16 cellular contexts compared by ENCODE assay signal in genomic region chr4:1969928-1970723, GRCh38. TPM values are rescaled to one million over a fixed set of nuclear protein-coding genes. Genes with fewer than 3 reads are reported as not detected.
DNase-seq lines count a peak whose midpoint lies in the region; ATAC-seq and TF ChIP-seq lines count a peak whose summit lies in the region.
"Had no signal": no experiment of that assay in that cellular context is flagged by ENCODE, and none has a peak within 500 bp of the region (broad histone marks: within the 10 kb centered on the region; RNA-seq: fewer than 3 reads in every experiment).

No MANE protein-coding gene starts in this region.

- H3K9me3 ChIP-seq in CD4-positive, alpha-beta T cell (ENCODE audit: control insufficient read depth, low read length): no peaks in the 10 kb centered on the region
- no peaks in the 10 kb centered on the region for H3K9me3 ChIP-seq in H9 (ENCODE audit: control insufficient read depth, low read depth, low read length)
- H3K9me3 ChIP-seq: colonic mucosa, HAP-1 had no signal

- CTCF ChIA-PET in CD4-positive, alpha-beta T cell (lab: Charles Lee): no interaction called here

- H4K8ac ChIP-seq in H9 (replicated peaks; ENCODE audit: insufficient read length, low read depth, low read length): no peak overlapping the region

- H3K36me3 Mint-ChIP-seq in CD4-positive, alpha-beta T cell (ENCODE audit: low read depth): peaks cover 56% of the 10 kb centered on the region
- H3K36me3 Mint-ChIP-seq in H9 (ENCODE audit: insufficient read depth in 1 of 3, low read depth in 3 of 3): peaks cover 18 to 73% (median 72%) of the 10 kb centered on the region in 3 experiments; a peak in 6 of 7 replicates
- H3K36me3 Mint-ChIP-seq in central memory CD8-positive, alpha-beta T cell (ENCODE audit: insufficient read depth): peaks cover 10% of the 10 kb centered on the region
- H3K36me3 Mint-ChIP-seq in nephron progenitor cell (ENCODE audit: low read depth): peaks cover 89% of the 10 kb centered on the region

- no peak overlapping the region for H2BK15ac ChIP-seq in H9 (ENCODE audit: low read depth, low read length)

- H3K27ac ChIP-seq in CD4-positive, alpha-beta T cell (ENCODE audit: low read depth, low read length): no peak overlapping the region
- H3K27ac ChIP-seq in H9 (ENCODE audit: insufficient read length, low read depth, low read length): no peak overlapping the region
- no peak overlapping the region for H3K27ac ChIP-seq in caudate nucleus (ENCODE audit: low read depth, low read length)
- H3K27ac ChIP-seq: colonic mucosa had no signal

- no peaks in the 10 kb centered on the region for H3K9me3 Mint-ChIP-seq in CD4-positive, alpha-beta T cell
- H3K9me3 Mint-ChIP-seq in H9 (no peaks in the 10 kb centered on the region), nephron progenitor cell (peaks cover 2% of the 10 kb centered on the region)
- H3K9me3 Mint-ChIP-seq in central memory CD8-positive, alpha-beta T cell: no peaks in the 10 kb centered on the region
- H3K9me3 Mint-ChIP-seq: activated CD4-positive, alpha-beta memory T cell treated with anti-CD3 and anti-CD28 coated beads, Interleukin-2, amount 10 ng/mL, durations not matched to agents 7 days and 5 days; stimulated activated naive CD8-positive, alpha-beta T cell treated with anti-CD3 and anti-CD28 coated beads, Interleukin-15, Interleukin-2, amounts not matched to agents 100 ng/mL and 50 ng/mL, for 24 hours had no signal

- H3K14ac ChIP-seq in H9 (ENCODE audit: insufficient read depth, low read length): no peak overlapping the region

- H3K56ac ChIP-seq in H9 (ENCODE audit: insufficient read length, low read depth, low read length): no peak overlapping the region

- H3K4me1 ChIP-seq in H9 (ENCODE audit: insufficient read depth, low read length): no peaks in the 10 kb centered on the region
- H3K4me1 ChIP-seq: colonic mucosa, HAP-1 had no signal

- no peak overlapping the region for H3K4me2 ChIP-seq in H9 (ENCODE audit: insufficient read depth, insufficient read length, low read length)

- no peak overlapping the region for H2AFZ ChIP-seq in H9 (ENCODE audit: low read length)

- no peaks in the 10 kb centered on the region for H3K4me1 Mint-ChIP-seq in CD4-positive, alpha-beta T cell (ENCODE audit: low read depth)
- H3K4me1 Mint-ChIP-seq in H9 (no peaks in the 10 kb centered on the region), nephron progenitor cell (no peaks in the 10 kb centered on the region)
- H3K4me1 Mint-ChIP-seq in central memory CD8-positive, alpha-beta T cell: no peaks in the 10 kb centered on the region
- H3K4me1 Mint-ChIP-seq: activated CD4-positive, alpha-beta memory T cell treated with anti-CD3 and anti-CD28 coated beads, Interleukin-2, amount 10 ng/mL, durations not matched to agents 7 days and 5 days had no signal

- no peaks in the 10 kb centered on the region for H3K27me3 Mint-ChIP-seq in CD4-positive, alpha-beta T cell
- no peaks in the 10 kb centered on the region for H3K27me3 Mint-ChIP-seq in H9 (ENCODE audit: low read depth)
- H3K27me3 Mint-ChIP-seq in central memory CD8-positive, alpha-beta T cell: no peaks in the 10 kb centered on the region
- H3K27me3 Mint-ChIP-seq in nephron progenitor cell (ENCODE audit: low read depth, poor library complexity): no peaks in the 10 kb centered on the region
- H3K27me3 Mint-ChIP-seq: activated CD4-positive, alpha-beta memory T cell treated with anti-CD3 and anti-CD28 coated beads, Interleukin-2, amount 10 ng/mL, durations not matched to agents 7 days and 5 days; stimulated activated naive CD8-positive, alpha-beta T cell treated with anti-CD3 and anti-CD28 coated beads, Interleukin-15, Interleukin-2, amounts not matched to agents 100 ng/mL and 50 ng/mL, for 24 hours had no signal

- no peaks in the 10 kb centered on the region for H4K20me1 ChIP-seq in H9 (ENCODE audit: control insufficient read depth, insufficient read depth, insufficient read length)

- no peaks in the 10 kb centered on the region for H3K27me3 ChIP-seq in CD4-positive, alpha-beta T cell (ENCODE audit: control insufficient read depth, insufficient read depth, low read length)
- H3K27me3 ChIP-seq in H9 (ENCODE audit: insufficient read depth, low read length): no peaks in the 10 kb centered on the region
- H3K27me3 ChIP-seq: colonic mucosa had no signal

- H3K79me1 ChIP-seq in H9 (ENCODE audit: insufficient read depth, low read depth, low read length, poor library complexity, severe bottlenecking): no peaks in the 10 kb centered on the region

- no peak for DNase-seq in CD4-positive, alpha-beta T cell
- DNase-seq in H9 (no peak), nephron progenitor cell (no peak), left colon (no peak), caudate nucleus (lab: John Stamatoyannopoulos, UW) (no peak)
- DNase-seq in central memory CD8-positive, alpha-beta T cell (ENCODE audit: low spot score in 2 of 2): no peak
- DNase-seq: activated CD4-positive, alpha-beta memory T cell treated with anti-CD3 and anti-CD28 coated beads, Interleukin-2, amount 10 ng/mL, durations not matched to agents 7 days and 5 days; colonic mucosa; hypothalamus; KBM-7; kidney; NCI-H524 treated with DMSO at 0.1 percent for 48 hours; SW 1271 had no signal

- H3K9ac ChIP-seq in H9 (ENCODE audit: extremely low read depth, insufficient read length, low read length): no peak overlapping the region

- WGBS in H9 (ENCODE audit: extremely low coverage, insufficient read length, low lambda C conversion rate): no CpG with 5 or more reads among the region's 17 CpGs

- H4K5ac ChIP-seq in H9 (ENCODE audit: insufficient read length, low read depth, low read length): no peak overlapping the region

- no peak overlapping the region for H3K4ac ChIP-seq in H9 (ENCODE audit: low read depth, low read length)

- intact Hi-C loops in CD4-positive, alpha-beta T cell (cut with DNase I, micrococcal nuclease): no loop called here
- intact Hi-C loops in left colon (cut with DNase I, micrococcal nuclease): no loop called here

- no peak overlapping the region for H2BK20ac ChIP-seq in H9 (ENCODE audit: low read depth, low read length, poor library complexity, severe bottlenecking)

- peak overlapping the region; percentile 27 for H3K27ac Mint-ChIP-seq in CD4-positive, alpha-beta T cell
- H3K27ac Mint-ChIP-seq in H9: peak overlapping the region in 2 of 3 experiments; percentile 67 to 81; a peak in 4 of 7 replicates
- H3K27ac Mint-ChIP-seq in central memory CD8-positive, alpha-beta T cell (ENCODE audit: low read depth): peak overlapping the region; percentile 23
- H3K27ac Mint-ChIP-seq in nephron progenitor cell: peak overlapping the region; percentile 93
- H3K27ac Mint-ChIP-seq: activated CD4-positive, alpha-beta memory T cell treated with anti-CD3 and anti-CD28 coated beads, Interleukin-2, amount 10 ng/mL, durations not matched to agents 7 days and 5 days; stimulated activated naive CD8-positive, alpha-beta T cell treated with anti-CD3 and anti-CD28 coated beads, Interleukin-15, Interleukin-2, amounts not matched to agents 100 ng/mL and 50 ng/mL, for 24 hours had no signal

- H4K91ac ChIP-seq in H9 (ENCODE audit: insufficient read length, low read depth, low read length): no peak overlapping the region

- no peak overlapping the region for H3K23ac ChIP-seq in H9 (ENCODE audit: insufficient read length, low read depth, low read length)

- H2BK12ac ChIP-seq in H9 (ENCODE audit: insufficient read length, low read depth, low read length): no peak overlapping the region

- no peak overlapping the region for H3K4me3 Mint-ChIP-seq in CD4-positive, alpha-beta T cell
- no peak overlapping the region for H3K4me3 Mint-ChIP-seq in H9
- no peak overlapping the region for H3K4me3 Mint-ChIP-seq in central memory CD8-positive, alpha-beta T cell
- H3K4me3 Mint-ChIP-seq in nephron progenitor cell: no peak overlapping the region
- H3K4me3 Mint-ChIP-seq: activated CD4-positive, alpha-beta memory T cell treated with anti-CD3 and anti-CD28 coated beads, Interleukin-2, amount 10 ng/mL, durations not matched to agents 7 days and 5 days; stimulated activated naive CD8-positive, alpha-beta T cell treated with anti-CD3 and anti-CD28 coated beads, Interleukin-15, Interleukin-2, amounts not matched to agents 100 ng/mL and 50 ng/mL, for 24 hours had no signal

- H2AK5ac ChIP-seq in H9 (ENCODE audit: insufficient read length, low read length): no peak overlapping the region

- H3K18ac ChIP-seq in H9 (ENCODE audit: insufficient read length, low read depth, low read length): no peak overlapping the region

- no peak for TF ChIP-seq CTCF in CD4-positive, alpha-beta T cell (IDR thresholded peaks at IDR 0.05)
- TF ChIP-seq CTCF in H9 (conservative IDR thresholded peaks at IDR 0.05): no peak
- no peak for TF ChIP-seq CTCF in nephron progenitor cell (IDR thresholded peaks at IDR 0.05)

- no peak for ATAC-seq in CD4-positive, alpha-beta T cell (ENCODE audit: poor library complexity)
- no peak for ATAC-seq in central memory CD8-positive, alpha-beta T cell (replicated peaks; ENCODE audit: extremely low read depth, poor library complexity, severe bottlenecking)
- ATAC-seq in HG03432 (IDR thresholded peaks at IDR 0.05; ENCODE audit: unreplicated experiment) (no peak), left colon (no peak)

- POLR2A ChIA-PET in CD4-positive, alpha-beta T cell (lab: Charles Lee): no interaction called here

- H3K23me2 ChIP-seq in H9 (ENCODE audit: insufficient read length, low read depth, low read length, poor library complexity, severe bottlenecking): no peaks in the 10 kb centered on the region

- no peak overlapping the region for H2BK120ac ChIP-seq in H9 (ENCODE audit: low read depth, low read length, poor library complexity, severe bottlenecking)

- H3T11ph ChIP-seq in H9 (ENCODE audit: low read length): no peak overlapping the region

- no peaks in the 10 kb centered on the region for H3K79me2 ChIP-seq in H9 (ENCODE audit: insufficient read depth, low read length)

- H2BK5ac ChIP-seq in H9 (ENCODE audit: insufficient read length, low read length): no peak overlapping the region

RNA-seq across cellular contexts. Expression of gene NELFA, which starts 38.6 kb away (rescaled TPM):
- 10 to 100 TPM; 39.9 to 40.1 TPM for total RNA-seq in CD4-positive, alpha-beta T cell
- total RNA-seq in H9 (2021) (54.0 and 55.0 TPM in 2 replicates), left colon (10 to 100 TPM; 28.2 to 28.7 TPM)

Comparison
In these comparisons a context has a peak if more than half of its experiments do, and no peak if none do; other contexts are left out.
1. H3K27ac Mint-ChIP-seq: peak in every context shown above with its lines; median percentile 93 in nephron progenitor cell; 74 in H9; 27 in CD4-positive, alpha-beta T cell; 23 in central memory CD8-positive, alpha-beta T cell.